20 cellular contexts compared by ENCODE assay signal in genomic region chr18:65941482-65941881, GRCh38.
"Had no signal": no experiment of that assay in that cellular context is flagged by ENCODE, and none has a peak within 500 bp of the region (broad histone marks: within the 10 kb centered on the region; RNA-seq: fewer than 3 reads in every experiment).

No MANE protein-coding gene starts in this region.

- H3K9me2 ChIP-seq: SK-N-SH had no signal

- H3K9ac ChIP-seq: SK-N-SH had no signal

- H3K9me3 ChIP-seq: MG63, SK-N-SH had no signal

- H3K36me3 ChIP-seq: MG63 had no signal

- H3K4me2 ChIP-seq: SK-N-SH had no signal

- H3K27me3 ChIP-seq: MG63 had no signal

- H3K4me3 ChIP-seq: MG63 had no signal

- DNase-seq: Karpas-422, KG1, MG63, NCI-H1092, NCI-H1105 treated with DMSO at 0.1 percent for 48 hours, NCI-H1417 treated with DMSO at 0.1 percent for 48 hours, NCI-H146, NCI-H187, NCI-H2029, NCI-H2081 treated with DMSO at 0.1 percent for 48 hours, NCI-H2171, NCI-H226, NCI-H446, NCI-H510A, NCI-H524 treated with DMSO at 0.1 percent for 48 hours, NCI-H774, RPMI8226, SHP77, SK-N-SH, SW 1271 had no signal
